1 cellular context compared by ENCODE assay signal in the genomic region with DNA sequence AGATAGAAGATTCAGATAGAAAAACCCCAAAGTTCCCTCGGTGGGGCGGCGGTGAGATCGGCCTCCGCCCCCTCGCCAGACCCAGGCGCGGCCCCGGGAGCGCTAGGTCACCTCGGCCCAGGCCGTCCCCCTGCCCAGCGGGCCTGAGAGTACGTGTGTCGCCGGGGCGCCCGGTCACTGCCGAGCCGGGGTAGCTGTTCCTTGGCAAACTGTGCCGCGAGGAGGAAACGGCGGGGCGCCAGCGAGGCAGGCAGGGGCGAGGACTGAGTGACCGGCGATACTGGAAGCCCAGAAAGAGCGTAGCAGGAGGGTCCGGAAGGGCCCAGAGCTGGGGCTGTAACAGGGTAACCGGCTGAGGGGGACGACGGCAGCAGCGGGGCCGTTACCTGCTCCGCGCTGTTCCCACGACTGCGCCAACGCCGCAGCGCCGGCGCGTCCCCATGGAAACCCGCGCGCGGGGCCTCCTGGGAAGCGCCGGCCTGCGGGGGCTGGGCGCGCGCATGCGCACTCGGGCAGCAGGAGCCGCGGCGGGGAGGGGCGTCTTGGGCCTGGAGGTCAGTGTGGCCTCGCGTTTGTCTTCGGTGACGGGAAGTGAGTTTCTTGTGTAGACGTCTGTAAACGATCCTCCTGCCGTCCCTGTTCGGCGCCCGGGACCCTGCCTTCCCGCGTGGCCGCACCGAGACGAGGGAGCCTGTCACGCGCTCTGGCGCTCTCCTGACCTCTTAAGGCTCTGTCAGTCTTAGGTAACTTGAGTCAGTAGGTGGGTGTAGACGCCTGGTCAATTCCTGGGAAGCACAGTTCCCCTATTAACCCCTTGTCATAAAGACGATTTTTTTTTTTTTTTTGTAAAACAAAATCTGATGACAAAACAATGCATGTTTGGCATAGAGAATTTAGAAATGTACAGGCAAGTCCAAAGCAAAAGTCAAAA.
TF ChIP-seq lines count a peak whose summit lies in the region.

A gene (minus strand): TSS at position 440 of the 931 bp plus-strand sequence. CDS start 17,285 bp downstream, outside the sequence.

TF ChIP-seq in K562, 482 proteins besides CTCF, POLR2A, EP300 and RAD21 (continued from another document and continues in another):
- TF ChIP-seq, protein P1, sequence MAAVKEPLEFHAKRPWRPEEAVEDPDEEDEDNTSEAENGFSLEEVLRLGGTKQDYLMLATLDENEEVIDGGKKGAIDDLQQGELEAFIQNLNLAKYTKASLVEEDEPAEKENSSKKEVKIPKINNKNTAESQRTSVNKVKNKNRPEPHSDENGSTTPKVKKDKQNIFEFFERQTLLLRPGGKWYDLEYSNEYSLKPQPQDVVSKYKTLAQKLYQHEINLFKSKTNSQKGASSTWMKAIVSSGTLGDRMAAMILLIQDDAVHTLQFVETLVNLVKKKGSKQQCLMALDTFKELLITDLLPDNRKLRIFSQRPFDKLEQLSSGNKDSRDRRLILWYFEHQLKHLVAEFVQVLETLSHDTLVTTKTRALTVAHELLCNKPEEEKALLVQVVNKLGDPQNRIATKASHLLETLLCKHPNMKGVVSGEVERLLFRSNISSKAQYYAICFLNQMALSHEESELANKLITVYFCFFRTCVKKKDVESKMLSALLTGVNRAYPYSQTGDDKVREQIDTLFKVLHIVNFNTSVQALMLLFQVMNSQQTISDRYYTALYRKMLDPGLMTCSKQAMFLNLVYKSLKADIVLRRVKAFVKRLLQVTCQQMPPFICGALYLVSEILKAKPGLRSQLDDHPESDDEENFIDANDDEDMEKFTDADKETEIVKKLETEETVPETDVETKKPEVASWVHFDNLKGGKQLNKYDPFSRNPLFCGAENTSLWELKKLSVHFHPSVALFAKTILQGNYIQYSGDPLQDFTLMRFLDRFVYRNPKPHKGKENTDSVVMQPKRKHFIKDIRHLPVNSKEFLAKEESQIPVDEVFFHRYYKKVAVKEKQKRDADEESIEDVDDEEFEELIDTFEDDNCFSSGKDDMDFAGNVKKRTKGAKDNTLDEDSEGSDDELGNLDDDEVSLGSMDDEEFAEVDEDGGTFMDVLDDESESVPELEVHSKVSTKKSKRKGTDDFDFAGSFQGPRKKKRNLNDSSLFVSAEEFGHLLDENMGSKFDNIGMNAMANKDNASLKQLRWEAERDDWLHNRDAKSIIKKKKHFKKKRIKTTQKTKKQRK (IDR thresholded peaks at IDR 0.05; ENCODE audit: borderline replicate concordance, low read depth, low read length), result no peak
- TF ChIP-seq FIP1L1 (IDR thresholded peaks at IDR 0.05; ENCODE audit: low read depth, low read length, poor library complexity, severe bottlenecking) (peak; percentile 54), ZNF41 (CRISPR knock-in tag; conservative IDR thresholded peaks at IDR 0.05) (no peak), BHLHE40 (IDR thresholded peaks at IDR 0.05; ENCODE audit: low read length) (peak; percentile 43; the same call in 1 of the 2 replicates), POU5F1 (IDR thresholded peaks at IDR 0.05; ENCODE audit: borderline replicate concordance, low read depth, low read length, partially characterized antibody) (no peak), ZNF24 (IDR thresholded peaks at IDR 0.05) (peak; percentile 96), ZFPM2 (CRISPR knock-in tag; IDR thresholded peaks at IDR 0.05) (no peak), CBX3 (IDR thresholded peaks at IDR 0.05; ENCODE audit: borderline replicate concordance in 1 of 2, low read length in 2 of 2) (no peak), ETS2 (tag; IDR thresholded peaks at IDR 0.05; ENCODE audit: borderline replicate concordance, poor library complexity, severe bottlenecking) (no peak), KLF13 (tag; IDR thresholded peaks at IDR 0.05; ENCODE audit: borderline replicate concordance, low read depth) (peak; percentile 52; the same call in 1 of the 2 replicates), XRCC3 (IDR thresholded peaks at IDR 0.05) (no peak), ZNF644 (tag; IDR thresholded peaks at IDR 0.05; ENCODE audit: low read depth) (0 out of 2 replicates have a peak, but pooled peaks have one; percentile 23), ZBTB17 (CRISPR knock-in tag; IDR thresholded peaks at IDR 0.05) (no peak), MAFK (IDR thresholded peaks at IDR 0.05; ENCODE audit: low read length) (no peak), ESRRB (CRISPR knock-in tag; IDR thresholded peaks at IDR 0.05; ENCODE audit: borderline replicate concordance) (no peak), HOXB6 (CRISPR knock-in tag; IDR thresholded peaks at IDR 0.05; ENCODE audit: borderline replicate concordance) (no peak), HNRNPLL (IDR thresholded peaks at IDR 0.05; ENCODE audit: low read depth, low read length, poor library complexity, severe bottlenecking) (peak; percentile 100), POLR2H (tag; IDR thresholded peaks at IDR 0.05; ENCODE audit: low read depth) (peak; percentile 92), BCOR (IDR thresholded peaks at IDR 0.05) (no peak), NONO (IDR thresholded peaks at IDR 0.05; ENCODE audit: low read depth in 2 of 2, low read length in 1 of 2) (peak; percentile 50; a peak in 1 of 4 replicates), SAFB2 (IDR thresholded peaks at IDR 0.05; ENCODE audit: borderline replicate concordance, low read depth, low read length, severe bottlenecking) (no peak), GATA2 (CRISPR knock-in tag; IDR thresholded peaks at IDR 0.05) (no peak), RBM34 (IDR thresholded peaks at IDR 0.05; ENCODE audit: borderline replicate concordance, insufficient read depth, low read length) (no peak), ETV6 (IDR thresholded peaks at IDR 0.05; ENCODE audit: borderline replicate concordance in 1 of 2, low read depth in 2 of 2, low read length in 1 of 2) (no peak), ETV6 (CRISPR knock-in tag; IDR thresholded peaks at IDR 0.05; ENCODE audit: borderline replicate concordance) (no peak), MYBL2 (IDR thresholded peaks at IDR 0.05; ENCODE audit: low read depth) (no peak), MYBL2 (CRISPR knock-in tag; IDR thresholded peaks at IDR 0.05; ENCODE audit: borderline replicate concordance) (no peak)
- TF ChIP-seq, protein P2, sequence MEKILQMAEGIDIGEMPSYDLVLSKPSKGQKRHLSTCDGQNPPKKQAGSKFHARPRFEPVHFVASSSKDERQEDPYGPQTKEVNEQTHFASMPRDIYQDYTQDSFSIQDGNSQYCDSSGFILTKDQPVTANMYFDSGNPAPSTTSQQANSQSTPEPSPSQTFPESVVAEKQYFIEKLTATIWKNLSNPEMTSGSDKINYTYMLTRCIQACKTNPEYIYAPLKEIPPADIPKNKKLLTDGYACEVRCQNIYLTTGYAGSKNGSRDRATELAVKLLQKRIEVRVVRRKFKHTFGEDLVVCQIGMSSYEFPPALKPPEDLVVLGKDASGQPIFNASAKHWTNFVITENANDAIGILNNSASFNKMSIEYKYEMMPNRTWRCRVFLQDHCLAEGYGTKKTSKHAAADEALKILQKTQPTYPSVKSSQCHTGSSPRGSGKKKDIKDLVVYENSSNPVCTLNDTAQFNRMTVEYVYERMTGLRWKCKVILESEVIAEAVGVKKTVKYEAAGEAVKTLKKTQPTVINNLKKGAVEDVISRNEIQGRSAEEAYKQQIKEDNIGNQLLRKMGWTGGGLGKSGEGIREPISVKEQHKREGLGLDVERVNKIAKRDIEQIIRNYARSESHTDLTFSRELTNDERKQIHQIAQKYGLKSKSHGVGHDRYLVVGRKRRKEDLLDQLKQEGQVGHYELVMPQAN (IDR thresholded peaks at IDR 0.05; ENCODE audit: borderline replicate concordance), result peak; percentile 97
- TF ChIP-seq, protein P3, sequence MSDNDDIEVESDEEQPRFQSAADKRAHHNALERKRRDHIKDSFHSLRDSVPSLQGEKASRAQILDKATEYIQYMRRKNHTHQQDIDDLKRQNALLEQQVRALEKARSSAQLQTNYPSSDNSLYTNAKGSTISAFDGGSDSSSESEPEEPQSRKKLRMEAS (CRISPR knock-in tag; IDR thresholded peaks at IDR 0.05), result peak; percentile 88
- TF ChIP-seq, protein P4, sequence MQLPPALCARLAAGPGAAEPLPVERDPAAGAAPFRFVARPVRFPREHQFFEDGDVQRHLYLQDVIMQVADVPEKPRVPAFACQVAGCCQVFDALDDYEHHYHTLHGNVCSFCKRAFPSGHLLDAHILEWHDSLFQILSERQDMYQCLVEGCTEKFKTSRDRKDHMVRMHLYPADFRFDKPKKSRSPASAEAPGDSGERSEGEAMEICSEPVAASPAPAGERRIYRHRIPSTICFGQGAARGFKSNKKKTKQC (CRISPR knock-in tag; IDR thresholded peaks at IDR 0.05), result peak; percentile 42; the same call in 1 of the 2 replicates
- TF ChIP-seq, protein P5, sequence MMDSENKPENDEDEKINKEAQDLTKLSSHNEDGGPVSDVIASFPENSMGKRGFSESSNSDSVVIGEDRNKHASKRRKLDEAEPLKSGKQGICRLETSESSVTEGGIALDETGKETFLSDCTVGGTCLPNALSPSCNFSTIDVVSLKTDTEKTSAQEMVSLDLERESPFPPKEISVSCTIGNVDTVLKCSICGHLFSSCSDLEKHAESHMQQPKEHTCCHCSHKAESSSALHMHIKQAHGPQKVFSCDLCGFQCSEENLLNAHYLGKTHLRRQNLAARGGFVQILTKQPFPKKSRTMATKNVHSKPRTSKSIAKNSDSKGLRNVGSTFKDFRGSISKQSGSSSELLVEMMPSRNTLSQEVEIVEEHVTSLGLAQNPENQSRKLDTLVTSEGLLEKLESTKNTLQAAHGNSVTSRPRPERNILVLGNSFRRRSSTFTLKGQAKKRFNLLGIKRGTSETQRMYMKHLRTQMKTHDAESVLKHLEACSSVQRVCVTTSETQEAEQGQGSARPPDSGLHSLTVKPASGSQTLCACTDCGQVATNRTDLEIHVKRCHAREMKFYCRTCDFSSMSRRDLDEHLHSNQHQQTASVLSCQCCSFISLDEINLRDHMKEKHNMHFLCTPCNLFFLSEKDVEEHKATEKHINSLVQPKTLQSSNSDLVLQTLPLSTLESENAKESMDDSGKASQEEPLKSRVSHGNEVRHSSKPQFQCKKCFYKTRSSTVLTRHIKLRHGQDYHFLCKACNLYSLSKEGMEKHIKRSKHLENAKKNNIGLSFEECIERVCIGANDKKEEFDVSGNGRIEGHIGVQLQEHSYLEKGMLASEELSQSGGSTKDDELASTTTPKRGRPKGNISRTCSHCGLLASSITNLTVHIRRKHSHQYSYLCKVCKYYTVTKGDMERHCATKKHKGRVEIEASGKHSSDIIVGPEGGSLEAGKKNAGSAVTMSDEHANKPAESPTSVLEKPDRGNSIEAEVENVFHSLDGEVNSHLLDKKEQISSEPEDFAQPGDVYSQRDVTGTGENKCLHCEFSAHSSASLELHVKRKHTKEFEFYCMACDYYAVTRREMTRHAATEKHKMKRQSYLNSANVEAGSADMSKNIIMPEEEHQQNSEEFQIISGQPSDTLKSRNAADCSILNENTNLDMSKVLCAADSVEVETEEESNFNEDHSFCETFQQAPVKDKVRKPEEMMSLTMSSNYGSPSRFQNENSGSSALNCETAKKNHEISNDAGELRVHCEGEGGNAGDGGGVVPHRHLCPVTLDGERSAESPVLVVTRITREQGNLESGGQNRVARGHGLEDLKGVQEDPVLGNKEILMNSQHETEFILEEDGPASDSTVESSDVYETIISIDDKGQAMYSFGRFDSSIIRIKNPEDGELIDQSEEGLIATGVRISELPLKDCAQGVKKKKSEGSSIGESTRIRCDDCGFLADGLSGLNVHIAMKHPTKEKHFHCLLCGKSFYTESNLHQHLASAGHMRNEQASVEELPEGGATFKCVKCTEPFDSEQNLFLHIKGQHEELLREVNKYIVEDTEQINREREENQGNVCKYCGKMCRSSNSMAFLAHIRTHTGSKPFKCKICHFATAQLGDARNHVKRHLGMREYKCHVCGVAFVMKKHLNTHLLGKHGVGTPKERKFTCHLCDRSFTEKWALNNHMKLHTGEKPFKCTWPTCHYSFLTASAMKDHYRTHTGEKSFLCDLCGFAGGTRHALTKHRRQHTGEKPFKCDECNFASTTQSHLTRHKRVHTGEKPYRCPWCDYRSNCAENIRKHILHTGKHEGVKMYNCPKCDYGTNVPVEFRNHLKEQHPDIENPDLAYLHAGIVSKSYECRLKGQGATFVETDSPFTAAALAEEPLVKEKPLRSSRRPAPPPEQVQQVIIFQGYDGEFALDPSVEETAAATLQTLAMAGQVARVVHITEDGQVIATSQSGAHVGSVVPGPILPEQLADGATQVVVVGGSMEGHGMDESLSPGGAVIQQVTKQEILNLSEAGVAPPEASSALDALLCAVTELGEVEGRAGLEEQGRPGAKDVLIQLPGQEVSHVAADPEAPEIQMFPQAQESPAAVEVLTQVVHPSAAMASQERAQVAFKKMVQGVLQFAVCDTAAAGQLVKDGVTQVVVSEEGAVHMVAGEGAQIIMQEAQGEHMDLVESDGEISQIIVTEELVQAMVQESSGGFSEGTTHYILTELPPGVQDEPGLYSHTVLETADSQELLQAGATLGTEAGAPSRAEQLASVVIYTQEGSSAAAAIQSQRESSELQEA (IDR thresholded peaks at IDR 0.05; ENCODE audit: low read depth), result no peak
- TF ChIP-seq, protein P6, sequence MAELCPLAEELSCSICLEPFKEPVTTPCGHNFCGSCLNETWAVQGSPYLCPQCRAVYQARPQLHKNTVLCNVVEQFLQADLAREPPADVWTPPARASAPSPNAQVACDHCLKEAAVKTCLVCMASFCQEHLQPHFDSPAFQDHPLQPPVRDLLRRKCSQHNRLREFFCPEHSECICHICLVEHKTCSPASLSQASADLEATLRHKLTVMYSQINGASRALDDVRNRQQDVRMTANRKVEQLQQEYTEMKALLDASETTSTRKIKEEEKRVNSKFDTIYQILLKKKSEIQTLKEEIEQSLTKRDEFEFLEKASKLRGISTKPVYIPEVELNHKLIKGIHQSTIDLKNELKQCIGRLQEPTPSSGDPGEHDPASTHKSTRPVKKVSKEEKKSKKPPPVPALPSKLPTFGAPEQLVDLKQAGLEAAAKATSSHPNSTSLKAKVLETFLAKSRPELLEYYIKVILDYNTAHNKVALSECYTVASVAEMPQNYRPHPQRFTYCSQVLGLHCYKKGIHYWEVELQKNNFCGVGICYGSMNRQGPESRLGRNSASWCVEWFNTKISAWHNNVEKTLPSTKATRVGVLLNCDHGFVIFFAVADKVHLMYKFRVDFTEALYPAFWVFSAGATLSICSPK (IDR thresholded peaks at IDR 0.05; ENCODE audit: borderline replicate concordance), result no peak
